20 cellular contexts compared by ENCODE assay signal in genomic region chr6:35831257-35832007, GRCh38. TPM values are rescaled to one million over a fixed set of nuclear protein-coding genes. Genes with fewer than 3 reads are reported as not detected.
"Had no signal": no experiment of that assay in that cellular context is flagged by ENCODE, and none has a peak within 500 bp of the region (broad histone marks: within the 10 kb centered on the region; RNA-seq: fewer than 3 reads in every experiment).

No MANE protein-coding gene starts in this region.

- H3K4me1 ChIP-seq: right atrium auricular region had no signal

- H3K36me3 ChIP-seq: ovary, right atrium auricular region had no signal

- H3K9me3 ChIP-seq: ovary, right atrium auricular region had no signal

- DNase-seq: activated CD4-positive, alpha-beta T cell treated with anti-CD3 and anti-CD28 coated beads, Interleukin-2, amount 50 U/mL, for 48 hours; activated CD4-positive, CD25-positive, alpha-beta regulatory T cell treated with anti-CD3 and anti-CD28 coated beads, Interleukin-2, amount 50 U/mL, for 72 hours; activated CD8-positive, alpha-beta memory T cell treated with anti-CD3 and anti-CD28 coated beads, Interleukin-2, amount 10 ng/mL, durations not matched to agents 7 days and 5 days; activated effector memory CD4-positive, alpha-beta T cell treated with anti-CD3 and anti-CD28 coated beads, Interleukin-2, amount 50 U/mL, for 16 hours; activated T-cell treated with anti-CD3 and anti-CD28 coated beads, Interleukin-2, amount 50 U/mL, for 24 hours; amniotic stem cell; effector memory CD4-positive, alpha-beta T cell; hypothalamus; left ventricle myocardium superior; mesendoderm; nephron progenitor cell; ovary; spleen; stimulated activated CD4-positive, alpha-beta T cell treated with anti-CD3 and anti-CD28 coated beads, Interleukin-1b, Interleukin-23, amount 100 ng/mL, for 48 hours; stimulated activated naive CD4-positive, alpha-beta T cell had no signal

- H3K27me3 ChIP-seq: ovary, right atrium auricular region had no signal

- H3K4me3 ChIP-seq: ovary, right atrium auricular region, spleen had no signal

- ATAC-seq: activated CD8-positive, alpha-beta memory T cell treated with anti-CD3 and anti-CD28 coated beads, Interleukin-2, amount 10 ng/mL, durations not matched to agents 7 days and 5 days; activated naive CD4-positive, alpha-beta T cell treated with anti-CD3 and anti-CD28 coated beads, Interleukin-2, amount 50 U/mL, for 72 hours; left ventricle myocardium superior had no signal

- H3K27ac ChIP-seq: epithelial cell of prostate, ovary, right atrium auricular region, spleen had no signal

RNA-seq across cellular contexts. Expression of gene LHFPL5, which starts 26.3 kb away (rescaled TPM):
- total RNA-seq: activated CD8-positive, alpha-beta memory T cell treated with anti-CD3 and anti-CD28 coated beads, Interleukin-2, amount 10 ng/mL, durations not matched to agents 7 days and 5 days; activated naive CD4-positive, alpha-beta T cell treated with anti-CD3 and anti-CD28 coated beads, Interleukin-2, amount 50 U/mL, for 72 hours; glomerular endothelial cell; left ventricle myocardium superior; ovary; right atrium auricular region; spleen; T-helper 2 cell treated with Interferon-gamma antibody and Interleukin-4, amounts not matched to agents 100 ng/mL and 5 ng/mL, for 36 hours had no signal
- polyA plus RNA-seq: ovary, spleen had no signal

RNA-seq across cellular contexts. Expression of gene CLPS, which starts 34.3 kb away (rescaled TPM):
- total RNA-seq: activated CD8-positive, alpha-beta memory T cell treated with anti-CD3 and anti-CD28 coated beads, Interleukin-2, amount 10 ng/mL, durations not matched to agents 7 days and 5 days; activated naive CD4-positive, alpha-beta T cell treated with anti-CD3 and anti-CD28 coated beads, Interleukin-2, amount 50 U/mL, for 72 hours; glomerular endothelial cell; left ventricle myocardium superior; right atrium auricular region; T-helper 2 cell treated with Interferon-gamma antibody and Interleukin-4, amounts not matched to agents 100 ng/mL and 5 ng/mL, for 36 hours had no signal
- polyA plus RNA-seq: ovary had no signal

RNA-seq across cellular contexts. Expression of gene CLPSL1, which starts 50.6 kb away (rescaled TPM):
- total RNA-seq: activated CD8-positive, alpha-beta memory T cell treated with anti-CD3 and anti-CD28 coated beads, Interleukin-2, amount 10 ng/mL, durations not matched to agents 7 days and 5 days; activated naive CD4-positive, alpha-beta T cell treated with anti-CD3 and anti-CD28 coated beads, Interleukin-2, amount 50 U/mL, for 72 hours; glomerular endothelial cell; left ventricle myocardium superior; ovary; right atrium auricular region; spleen; T-helper 2 cell treated with Interferon-gamma antibody and Interleukin-4, amounts not matched to agents 100 ng/mL and 5 ng/mL, for 36 hours had no signal
- polyA plus RNA-seq: ovary, spleen had no signal

RNA-seq across cellular contexts. Expression of gene CLPSL2, which starts 55.0 kb away (rescaled TPM):
- total RNA-seq: activated CD8-positive, alpha-beta memory T cell treated with anti-CD3 and anti-CD28 coated beads, Interleukin-2, amount 10 ng/mL, durations not matched to agents 7 days and 5 days; glomerular endothelial cell; left ventricle myocardium superior; ovary; right atrium auricular region; spleen; T-helper 2 cell treated with Interferon-gamma antibody and Interleukin-4, amounts not matched to agents 100 ng/mL and 5 ng/mL, for 36 hours had no signal
- polyA plus RNA-seq: ovary, spleen had no signal
